Comparison of ENCODE assay signal across 19 cellular contexts in the genomic region with DNA sequence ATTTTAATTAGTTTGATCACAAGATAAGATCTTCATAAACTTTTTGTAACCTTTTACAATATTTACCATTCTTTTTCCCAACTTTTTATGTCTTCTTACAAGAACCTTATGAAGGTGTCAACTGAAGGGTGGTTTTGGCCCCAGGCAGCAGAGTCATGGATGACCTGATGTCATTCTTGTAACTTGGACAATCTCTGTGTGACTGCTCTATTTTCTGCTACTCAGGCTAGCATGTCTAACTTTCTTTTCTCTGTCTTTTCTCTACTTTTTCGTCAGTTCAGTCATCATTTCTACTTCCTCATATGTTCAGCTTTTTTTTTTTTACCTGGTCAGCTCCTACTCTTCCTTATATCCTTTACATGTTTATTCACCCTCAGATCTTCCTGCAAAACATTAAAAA.
DNase-seq lines count a peak whose midpoint lies in the region; ATAC-seq lines count a peak whose summit lies in the region.
"Had no signal": no experiment of that assay in that cellular context is flagged by ENCODE, and none has a peak within 500 bp of the region (broad histone marks: within the 10 kb centered on the region; RNA-seq: fewer than 3 reads in every experiment).

No MANE protein-coding gene starts in this region.

- DNase-seq in HuH-7.5 (ENCODE audit: low spot score) (no peak), COR-L47 (lab: John Stamatoyannopoulos, UW) (no peak), LoVo (ENCODE audit: low spot score) (no peak)
- no peak for DNase-seq in stimulated activated CD4-positive, alpha-beta T cell treated with anti-CD3 and anti-CD28 coated beads, Interleukin-2, amount 100 ng/mL, for 48 hours
- DNase-seq: activated T-cell treated with anti-CD3 and anti-CD28 coated beads for 4 hours; esophagus squamous epithelium; hippocampal formation; natural killer cell; NCI-H1092 treated with DMSO at 0.1 percent for 48 hours; NCI-H345; stimulated activated CD4-positive, alpha-beta T cell treated with anti-CD3 and anti-CD28 coated beads, Interleukin-4, amount 100 ng/mL, for 24 hours; stimulated activated naive CD4-positive, alpha-beta T cell treated with Interleukin-2 at 50 U/mL for 16 hours; SW 1271 had no signal

- ATAC-seq in GM18499 (IDR thresholded peaks at IDR 0.05; ENCODE audit: insufficient read depth, unreplicated experiment) (peak; percentile 47), GM21367 (IDR thresholded peaks at IDR 0.05; ENCODE audit: unreplicated experiment) (peak; percentile 53), HG02852 (IDR thresholded peaks at IDR 0.05; ENCODE audit: unreplicated experiment) (peak; percentile 64), HG03460 (IDR thresholded peaks at IDR 0.05; ENCODE audit: unreplicated experiment) (peak; percentile 42)
- ATAC-seq: GM23338, left lobe of liver, natural killer cell had no signal
